Comparison of ENCODE assay signal across 2 cellular contexts in the genomic region with DNA sequence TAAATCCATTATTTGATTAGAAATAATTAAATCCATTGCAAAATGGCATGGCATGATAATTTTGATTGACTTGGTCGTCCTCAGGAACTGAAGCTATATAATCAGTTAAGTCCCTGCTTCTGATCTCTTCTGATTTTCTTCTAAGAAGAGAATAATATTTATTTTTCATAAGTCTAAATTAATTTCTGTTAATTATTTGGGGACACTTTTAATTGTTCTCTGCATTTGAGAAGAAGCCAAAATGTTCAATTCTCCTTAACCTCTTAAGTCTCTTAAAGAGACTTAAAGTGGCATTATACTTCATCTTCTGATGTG.
TF ChIP-seq lines count a peak whose summit lies in the region.

No MANE protein-coding gene starts in this region.

TF ChIP-seq in A549, 52 proteins besides CTCF, POLR2A, EP300 and RAD21 (continued from another document):
- TF ChIP-seq HDAC2 (IDR thresholded peaks at IDR 0.05), result no peak
- no peak for TF ChIP-seq MAZ (IDR thresholded peaks at IDR 0.05; ENCODE audit: borderline replicate concordance, low read depth, low read length)
- TF ChIP-seq EHMT2 (IDR thresholded peaks at IDR 0.05; ENCODE audit: low read depth), result no peak
- TF ChIP-seq TFCP2L1 (CRISPR knock-in tag; IDR thresholded peaks at IDR 0.05), result no peak
- no peak for TF ChIP-seq RFX5 (IDR thresholded peaks at IDR 0.05)
- TF ChIP-seq CBX8 (IDR thresholded peaks at IDR 0.05), result no peak
- no peak for TF ChIP-seq RARB (CRISPR knock-in tag; IDR thresholded peaks at IDR 0.05)

TF ChIP-seq in HCT116, 20 proteins besides CTCF, POLR2A, EP300 and RAD21 (continued from another document):
- TF ChIP-seq ZNF274 (IDR thresholded peaks at IDR 0.05; ENCODE audit: low read depth, low read length) (no peak), ELF1 (IDR thresholded peaks at IDR 0.05; ENCODE audit: borderline replicate concordance, low read depth) (no peak), EGR1 (IDR thresholded peaks at IDR 0.05; ENCODE audit: low read depth) (no peak), TCF7L2 (IDR thresholded peaks at IDR 0.05; ENCODE audit: borderline replicate concordance, extremely low read depth, insufficient read depth, insufficient read length) (no peak), YY1 (IDR thresholded peaks at IDR 0.05; ENCODE audit: extremely low read depth, insufficient replicate concordance, low read depth, low read length) (no peak), SP1 (IDR thresholded peaks at IDR 0.05; ENCODE audit: low read depth) (no peak), EZH2 (IDR thresholded peaks at IDR 0.05) (no peak), ZFX (IDR thresholded peaks at IDR 0.05) (no peak), JUND (IDR thresholded peaks at IDR 0.05) (no peak), SRF (IDR thresholded peaks at IDR 0.05; ENCODE audit: low read depth) (no peak)
- TF ChIP-seq, protein P1, sequence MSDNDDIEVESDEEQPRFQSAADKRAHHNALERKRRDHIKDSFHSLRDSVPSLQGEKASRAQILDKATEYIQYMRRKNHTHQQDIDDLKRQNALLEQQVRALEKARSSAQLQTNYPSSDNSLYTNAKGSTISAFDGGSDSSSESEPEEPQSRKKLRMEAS (IDR thresholded peaks at IDR 0.05), result no peak
- TF ChIP-seq, protein P2, sequence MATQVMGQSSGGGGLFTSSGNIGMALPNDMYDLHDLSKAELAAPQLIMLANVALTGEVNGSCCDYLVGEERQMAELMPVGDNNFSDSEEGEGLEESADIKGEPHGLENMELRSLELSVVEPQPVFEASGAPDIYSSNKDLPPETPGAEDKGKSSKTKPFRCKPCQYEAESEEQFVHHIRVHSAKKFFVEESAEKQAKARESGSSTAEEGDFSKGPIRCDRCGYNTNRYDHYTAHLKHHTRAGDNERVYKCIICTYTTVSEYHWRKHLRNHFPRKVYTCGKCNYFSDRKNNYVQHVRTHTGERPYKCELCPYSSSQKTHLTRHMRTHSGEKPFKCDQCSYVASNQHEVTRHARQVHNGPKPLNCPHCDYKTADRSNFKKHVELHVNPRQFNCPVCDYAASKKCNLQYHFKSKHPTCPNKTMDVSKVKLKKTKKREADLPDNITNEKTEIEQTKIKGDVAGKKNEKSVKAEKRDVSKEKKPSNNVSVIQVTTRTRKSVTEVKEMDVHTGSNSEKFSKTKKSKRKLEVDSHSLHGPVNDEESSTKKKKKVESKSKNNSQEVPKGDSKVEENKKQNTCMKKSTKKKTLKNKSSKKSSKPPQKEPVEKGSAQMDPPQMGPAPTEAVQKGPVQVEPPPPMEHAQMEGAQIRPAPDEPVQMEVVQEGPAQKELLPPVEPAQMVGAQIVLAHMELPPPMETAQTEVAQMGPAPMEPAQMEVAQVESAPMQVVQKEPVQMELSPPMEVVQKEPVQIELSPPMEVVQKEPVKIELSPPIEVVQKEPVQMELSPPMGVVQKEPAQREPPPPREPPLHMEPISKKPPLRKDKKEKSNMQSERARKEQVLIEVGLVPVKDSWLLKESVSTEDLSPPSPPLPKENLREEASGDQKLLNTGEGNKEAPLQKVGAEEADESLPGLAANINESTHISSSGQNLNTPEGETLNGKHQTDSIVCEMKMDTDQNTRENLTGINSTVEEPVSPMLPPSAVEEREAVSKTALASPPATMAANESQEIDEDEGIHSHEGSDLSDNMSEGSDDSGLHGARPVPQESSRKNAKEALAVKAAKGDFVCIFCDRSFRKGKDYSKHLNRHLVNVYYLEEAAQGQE (IDR thresholded peaks at IDR 0.05; ENCODE audit: low read depth), result no peak
